16 cellular contexts compared by ENCODE assay signal in the genomic region with DNA sequence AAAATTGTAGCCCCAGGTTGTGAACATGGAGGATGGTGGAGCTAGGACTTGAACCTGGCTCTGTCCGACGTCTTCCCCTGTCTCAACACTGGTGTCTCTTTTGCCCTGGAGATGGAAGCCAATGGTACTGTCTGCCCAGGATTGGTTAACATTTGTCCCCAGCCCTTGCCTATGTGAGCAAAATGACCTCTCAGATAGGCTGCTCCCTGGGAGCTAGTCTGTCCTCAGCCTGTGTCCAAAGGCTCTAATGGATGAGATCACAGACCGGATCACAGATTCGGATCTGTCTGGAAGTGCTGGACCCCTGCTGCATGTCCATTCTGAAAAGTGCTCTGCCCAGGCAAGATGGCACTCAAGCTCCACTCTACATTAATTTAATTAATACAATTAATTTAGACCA.
DNase-seq lines count a peak whose midpoint lies in the region; ATAC-seq and TF ChIP-seq lines count a peak whose summit lies in the region.
"Had no signal": no experiment of that assay in that cellular context is flagged by ENCODE, and none has a peak within 500 bp of the region (broad histone marks: within the 10 kb centered on the region; RNA-seq: fewer than 3 reads in every experiment).

No MANE protein-coding gene starts in this region.

- no peak for TF ChIP-seq POLR2A in vagina (IDR thresholded peaks at IDR 0.05)

- H3K4me1 ChIP-seq in endodermal cell (ENCODE audit: control insufficient read depth, insufficient read depth, low read length) (no peaks in the 10 kb centered on the region), vagina (peaks cover 9% of the 10 kb centered on the region), aorta (ENCODE audit: control insufficient read depth in 1 of 2, insufficient read depth in 2 of 2, low read length in 2 of 2) (no peaks in the 10 kb centered on the region)
- H3K4me1 ChIP-seq: Caco-2 had no signal

- no peaks in the 10 kb centered on the region for H3K9me3 Mint-ChIP-seq in endodermal cell
- no peaks in the 10 kb centered on the region for H3K9me3 Mint-ChIP-seq in osteocyte (ENCODE audit: unreplicated experiment)

- H3K9me3 ChIP-seq in endodermal cell (ENCODE audit: control insufficient read depth, low read length) (no peaks in the 10 kb centered on the region), vagina (no peaks in the 10 kb centered on the region), aorta (ENCODE audit: control insufficient read depth, low read length) (no peaks in the 10 kb centered on the region)
- H3K9me3 ChIP-seq: BLaER1, Caco-2 had no signal

- H3K27ac ChIP-seq in endodermal cell (ENCODE audit: low read depth, low read length) (no peak overlapping the region), vagina (no peak overlapping the region), aorta (ENCODE audit: low read depth in 1 of 2, low read length in 2 of 2) (no peak overlapping the region)
- H3K27ac ChIP-seq: 22Rv1, BLaER1, HL-60 had no signal

- H3K4me1 Mint-ChIP-seq in endodermal cell (peaks cover 15% of the 10 kb centered on the region), osteocyte (ENCODE audit: unreplicated experiment) (peaks cover 13% of the 10 kb centered on the region)
- H3K4me1 Mint-ChIP-seq: CD8-positive, alpha-beta memory T cell had no signal

- no peaks in the 10 kb centered on the region for H3K27me3 ChIP-seq in endodermal cell (ENCODE audit: control insufficient read depth, insufficient read depth, low read length, poor library complexity, severe bottlenecking)
- no peaks in the 10 kb centered on the region for H3K27me3 ChIP-seq in vagina
- no peaks in the 10 kb centered on the region for H3K27me3 ChIP-seq in aorta (ENCODE audit: control insufficient read depth in 1 of 2, insufficient read depth in 2 of 2, low read length in 1 of 2)
- H3K27me3 ChIP-seq: BLaER1 had no signal

- ATAC-seq in aorta (ENCODE audit: low FRiP score): no peak
- ATAC-seq: HCT116 had no signal

- peak; percentile 21 for DNase-seq in activated CD8-positive, alpha-beta memory T cell treated with anti-CD3 and anti-CD28 coated beads for 24 hours
- DNase-seq in activated CD8-positive, alpha-beta memory T cell treated with anti-CD3 and anti-CD28 coated beads, Interleukin-2, amount 50 U/mL, for 4 hours: no peak
- peak; percentile 35 for DNase-seq in endodermal cell
- DNase-seq in osteocyte (ENCODE audit: extremely low spot score, unreplicated experiment): peak; percentile 62
- peak; percentile 37 to 52 for DNase-seq in vagina (ENCODE audit: extremely low spot score in 2 of 2)
- DNase-seq in NCI-H1694 treated with DMSO at 0.1 percent for 48 hours (lab: John Stamatoyannopoulos, UW): no peak
- DNase-seq in aorta: no peak
- DNase-seq in NCI-H1930 (lab: John Stamatoyannopoulos, UW): no peak
- DNase-seq: Caco-2; CD8-positive, alpha-beta memory T cell; DMS53; GF-D8 had no signal

- WGBS in endodermal cell (ENCODE audit: insufficient coverage in 1 of 2, insufficient read length in 1 of 2), 2 experiments: 93 to 94% methylated on average over 4 of the region's 4 CpGs
- 97% methylated on average over 4 of the region's 4 CpGs for WGBS in aorta, 2 donors

- H3K9ac ChIP-seq in endodermal cell (ENCODE audit: extremely low read depth, low read length, poor library complexity, severe bottlenecking): no peak overlapping the region
- H3K9ac ChIP-seq: BLaER1 had no signal

- H3K4me3 Mint-ChIP-seq in endodermal cell: no peak overlapping the region
- H3K4me3 Mint-ChIP-seq in osteocyte (ENCODE audit: unreplicated experiment): no peak overlapping the region
- H3K4me3 Mint-ChIP-seq: CD8-positive, alpha-beta memory T cell had no signal

- H3K27ac Mint-ChIP-seq in endodermal cell (no peak overlapping the region), osteocyte (ENCODE audit: unreplicated experiment) (no peak overlapping the region)
- H3K27ac Mint-ChIP-seq: CD8-positive, alpha-beta memory T cell had no signal

- H3K4me3 ChIP-seq in endodermal cell (ENCODE audit: low read length) (no peak overlapping the region), vagina (no peak overlapping the region), aorta (ENCODE audit: low read length in 2 of 2) (no peak overlapping the region)
- H3K4me3 ChIP-seq: BLaER1 had no signal

- H3K27me3 Mint-ChIP-seq in endodermal cell (ENCODE audit: insufficient read depth): no peaks in the 10 kb centered on the region
- no peaks in the 10 kb centered on the region for H3K27me3 Mint-ChIP-seq in osteocyte (ENCODE audit: unreplicated experiment)

- H3K36me3 Mint-ChIP-seq in endodermal cell (ENCODE audit: low read depth) (no peaks in the 10 kb centered on the region), osteocyte (ENCODE audit: unreplicated experiment) (no peaks in the 10 kb centered on the region)
- H3K36me3 Mint-ChIP-seq: CD8-positive, alpha-beta memory T cell had no signal

- intact Hi-C loops in vagina (cut with DNase I) (no loop called here), aorta (cut with DNase I) (no loop called here)

- H3K36me3 ChIP-seq in endodermal cell (ENCODE audit: control insufficient read depth, insufficient read depth, low read length): no peaks in the 10 kb centered on the region
- H3K36me3 ChIP-seq in vagina: no peaks in the 10 kb centered on the region
- no peaks in the 10 kb centered on the region for H3K36me3 ChIP-seq in aorta (ENCODE audit: control insufficient read depth in 1 of 2, insufficient read depth in 2 of 2, low read length in 1 of 2)
- H3K36me3 ChIP-seq: BLaER1 had no signal

- TF ChIP-seq CTCF in endodermal cell (conservative IDR thresholded peaks at IDR 0.05) (no peak), osteocyte (IDR thresholded peaks at IDR 0.05) (no peak), vagina (IDR thresholded peaks at IDR 0.05) (no peak)

Comparison
In these comparisons a context has a peak if more than half of its experiments do, and no peak if none do; other contexts are left out.
1. DNase-seq: peak in activated CD8-positive, alpha-beta memory T cell treated with anti-CD3 and anti-CD28 coated beads for 24 hours (single experiment), endodermal cell (single experiment), osteocyte (single experiment) and vagina (2 of 2); none in activated CD8-positive, alpha-beta memory T cell treated with anti-CD3 and anti-CD28 coated beads, Interleukin-2, amount 50 U/mL, for 4 hours (single experiment), NCI-H1694 treated with DMSO at 0.1 percent for 48 hours (single experiment), aorta (0 of 2) and NCI-H1930 (0 of 2).